18 cellular contexts compared by ENCODE assay signal in genomic region chr4:100590308-100590707, GRCh38.
A peak's percentile ranks its signal among the peaks of the same experiment; 100 is the strongest.
DNase-seq lines count a peak whose midpoint lies in the region; ATAC-seq and TF ChIP-seq lines count a peak whose summit lies in the region.
"Had no signal": no experiment of that assay in that cellular context is flagged by ENCODE, and none has a peak within 500 bp of the region (broad histone marks: within the 10 kb centered on the region; RNA-seq: fewer than 3 reads in every experiment).

No MANE protein-coding gene starts in this region.

- no peaks in the 10 kb centered on the region for H3K9me2 ChIP-seq in SK-N-SH

- POLR2A ChIA-PET in activated CD4-positive, alpha-beta T cell treated with anti-CD3 and anti-CD28 coated beads for 36 hours (lab: Charles Lee), result no interaction called here
- POLR2A ChIA-PET in SK-N-SH (lab: Yijun Ruan, JAX), result no interaction called here

- no peaks in the 10 kb centered on the region for H4K20me1 ChIP-seq in SK-N-SH (ENCODE audit: insufficient read depth)

- peaks cover 16% of the 10 kb centered on the region for H3F3A ChIP-seq in SK-N-SH (replicated peaks; ENCODE audit: insufficient read depth)

- peak; percentile 57 for ATAC-seq in activated CD4-positive, alpha-beta T cell treated with anti-CD3 and anti-CD28 coated beads for 36 hours
- no peak for ATAC-seq in HG03135 (IDR thresholded peaks at IDR 0.05; ENCODE audit: unreplicated experiment)

- H3K79me2 ChIP-seq in SK-N-SH (ENCODE audit: insufficient read depth), result no peaks in the 10 kb centered on the region

- no peak for TF ChIP-seq RAD21 in SK-N-SH (IDR thresholded peaks at IDR 0.05; ENCODE audit: low read length)

- TF ChIP-seq CTCF in SK-N-SH (IDR thresholded peaks at IDR 0.05), result no peak
- TF ChIP-seq CTCF in fibroblast of pulmonary artery (IDR thresholded peaks at IDR 0.05; ENCODE audit: low read length, missing control alignments), result no peak

- TF ChIP-seq EP300 in SK-N-SH (IDR thresholded peaks at IDR 0.05; ENCODE audit: borderline replicate concordance in 1 of 2, low read depth in 1 of 2, low read length in 1 of 2), result no peak

- no peaks in the 10 kb centered on the region for H3K9me3 ChIP-seq in SK-N-SH
- H3K9me3 ChIP-seq: Peyer's patch had no signal

- H3K27ac Mint-ChIP-seq in activated CD4-positive, alpha-beta T cell treated with anti-CD3 and anti-CD28 coated beads for 36 hours, result no peak overlapping the region
- no peak overlapping the region for H3K27ac Mint-ChIP-seq in activated CD4-positive, alpha-beta T cell treated with anti-CD3 and anti-CD28 coated beads, Interleukin-2, amount 10 ng/mL, durations not matched to agents 24 days and 14 days

- peak overlapping the region in 1 of 2 experiments; percentile 52; a peak in 2 of 4 replicates for H3K27ac ChIP-seq in SK-N-SH (ENCODE audit: low read depth in 2 of 2, low read length in 1 of 2)
- no peak overlapping the region for H3K27ac ChIP-seq in caudate nucleus (ENCODE audit: low read depth, low read length)
- H3K27ac ChIP-seq: C4-2B, Peyer's patch had no signal

- no peak overlapping the region for H3K9ac ChIP-seq in SK-N-SH

- H3K27me3 ChIP-seq in SK-N-SH (ENCODE audit: insufficient read depth), result no peaks in the 10 kb centered on the region
- H3K27me3 ChIP-seq: Peyer's patch had no signal

- H2AFZ ChIP-seq in SK-N-SH (ENCODE audit: low read depth), result 0 out of 2 replicates have a peak overlapping the region, but pooled peaks have one; percentile 58

- intact Hi-C loops in activated CD4-positive, alpha-beta T cell treated with anti-CD3 and anti-CD28 coated beads for 36 hours (cut with DNase I, micrococcal nuclease), result no loop called here
- intact Hi-C loops in activated CD4-positive, alpha-beta T cell treated with anti-CD3 and anti-CD28 coated beads, Interleukin-2, amount 10 ng/mL, durations not matched to agents 24 days and 14 days (cut with micrococcal nuclease), result no loop called here

- no peak overlapping the region for H3K4me3 Mint-ChIP-seq in activated CD4-positive, alpha-beta T cell treated with anti-CD3 and anti-CD28 coated beads for 36 hours
- H3K4me3 Mint-ChIP-seq in activated CD4-positive, alpha-beta T cell treated with anti-CD3 and anti-CD28 coated beads, Interleukin-2, amount 10 ng/mL, durations not matched to agents 24 days and 14 days, result no peak overlapping the region

- no peak overlapping the region for H3K4me2 ChIP-seq in SK-N-SH

- H3K4me3 ChIP-seq in SK-N-SH (ENCODE audit: low read depth in 2 of 2, low read length in 1 of 2) (no peak overlapping the region), fibroblast of pulmonary artery (replicated peaks; ENCODE audit: low read depth, low read length) (no peak overlapping the region)
- H3K4me3 ChIP-seq: Peyer's patch had no signal

- H3K27me3 Mint-ChIP-seq in activated CD4-positive, alpha-beta T cell treated with anti-CD3 and anti-CD28 coated beads for 36 hours, result peaks cover 2% of the 10 kb centered on the region
- peaks cover 6% of the 10 kb centered on the region for H3K27me3 Mint-ChIP-seq in activated CD4-positive, alpha-beta T cell treated with anti-CD3 and anti-CD28 coated beads, Interleukin-2, amount 10 ng/mL, durations not matched to agents 24 days and 14 days

- CTCF ChIA-PET in activated CD4-positive, alpha-beta T cell treated with anti-CD3 and anti-CD28 coated beads for 36 hours (lab: Charles Lee), result no interaction called here
- CTCF ChIA-PET in SK-N-SH (lab: Yijun Ruan, JAX), result interaction anchor here (1.6 kb wide), 1 partner anchor 19 kb away, joined by 3 read pairs; no protein-coding TSS in a partner anchor

- no peak for DNase-seq in activated CD4-positive, alpha-beta T cell treated with anti-CD3 and anti-CD28 coated beads for 36 hours
- DNase-seq in activated CD4-positive, alpha-beta T cell treated with anti-CD3 and anti-CD28 coated beads, Interleukin-2, amount 10 ng/mL, durations not matched to agents 24 days and 14 days, result no peak
- no peak for DNase-seq in SK-N-SH
- peak; percentile 11 for DNase-seq in fibroblast of pulmonary artery (ENCODE audit: low read depth)
- DNase-seq in renal cortical epithelial cell (ENCODE audit: low read depth), result peak; percentile 20
- DNase-seq in KG1 (lab: John Stamatoyannopoulos, UW), result no peak
- no peak for DNase-seq in caudate nucleus (lab: John Stamatoyannopoulos, UW)
- DNase-seq: COR-L47, DMS79, GDM1, KBM-7, MM.1S, NCI-H1105, NCI-H1694 treated with DMSO at 0.1 percent for 48 hours, Peyer's patch, SHP77 treated with DMSO at 0.1 percent for 48 hours had no signal

- H3K36me3 Mint-ChIP-seq in activated CD4-positive, alpha-beta T cell treated with anti-CD3 and anti-CD28 coated beads for 36 hours (ENCODE audit: low read depth), result no peaks in the 10 kb centered on the region
- H3K36me3 Mint-ChIP-seq in activated CD4-positive, alpha-beta T cell treated with anti-CD3 and anti-CD28 coated beads, Interleukin-2, amount 10 ng/mL, durations not matched to agents 24 days and 14 days (ENCODE audit: low read depth), result no peaks in the 10 kb centered on the region

- H3K4me1 ChIP-seq in SK-N-SH (ENCODE audit: control insufficient read depth in 1 of 2, insufficient read depth in 2 of 2, low read depth in 1 of 2, low read length in 1 of 2), result peaks cover 2 to 17% of the 10 kb centered on the region in 2 experiments; a peak in 3 of 4 replicates
- H3K4me1 ChIP-seq: Peyer's patch had no signal

- 62% methylated on average over 2 of the region's 2 CpGs for WGBS in SK-N-SH (ENCODE audit: low lambda C conversion rate)

- no peaks in the 10 kb centered on the region for H3K36me3 ChIP-seq in SK-N-SH (replicated peaks in 1 of 2; ENCODE audit: control insufficient read depth in 1 of 2, insufficient read depth in 2 of 2, low read length in 1 of 2)
- H3K36me3 ChIP-seq: Peyer's patch had no signal

- H3K9me3 Mint-ChIP-seq in activated CD4-positive, alpha-beta T cell treated with anti-CD3 and anti-CD28 coated beads for 36 hours (ENCODE audit: low read depth), result peaks cover 1% of the 10 kb centered on the region
- no peaks in the 10 kb centered on the region for H3K9me3 Mint-ChIP-seq in activated CD4-positive, alpha-beta T cell treated with anti-CD3 and anti-CD28 coated beads, Interleukin-2, amount 10 ng/mL, durations not matched to agents 24 days and 14 days

- H3K4me1 Mint-ChIP-seq in activated CD4-positive, alpha-beta T cell treated with anti-CD3 and anti-CD28 coated beads for 36 hours, result peaks cover 9% of the 10 kb centered on the region
- no peaks in the 10 kb centered on the region for H3K4me1 Mint-ChIP-seq in activated CD4-positive, alpha-beta T cell treated with anti-CD3 and anti-CD28 coated beads, Interleukin-2, amount 10 ng/mL, durations not matched to agents 24 days and 14 days

TF ChIP-seq in SK-N-SH, 30 proteins besides CTCF, POLR2A, EP300 and RAD21:
- TF ChIP-seq JUND (IDR thresholded peaks at IDR 0.05) (no peak), SMC3 (IDR thresholded peaks at IDR 0.05; ENCODE audit: low read depth, low read length) (no peak), MEF2A (IDR thresholded peaks at IDR 0.05; ENCODE audit: borderline replicate concordance, low read depth) (no peak), PBX3 (IDR thresholded peaks at IDR 0.05) (no peak), TAF1 (IDR thresholded peaks at IDR 0.05; ENCODE audit: borderline replicate concordance, low read depth, low read length) (no peak), TCF12 (IDR thresholded peaks at IDR 0.05) (peak; percentile 16; the same call in 1 of the 2 replicates), ZBTB33 (IDR thresholded peaks at IDR 0.05; ENCODE audit: borderline replicate concordance, low read depth) (no peak), EZH2phosphoT487 (IDR thresholded peaks at IDR 0.05; ENCODE audit: borderline replicate concordance, low read depth) (no peak), IRF3 (IDR thresholded peaks at IDR 0.05; ENCODE audit: low read depth, low read length) (no peak), MAX (IDR thresholded peaks at IDR 0.05; ENCODE audit: low read depth) (0 out of 2 replicates have a peak, but pooled peaks have one; percentile 22), NRF1 (IDR thresholded peaks at IDR 0.05; ENCODE audit: low read depth, low read length) (no peak)

Comparison
In these comparisons a context has a peak if more than half of its experiments do, and no peak if none do; other contexts are left out.
1. DNase-seq: peak in fibroblast of pulmonary artery (single experiment) and renal cortical epithelial cell (single experiment); none in activated CD4-positive, alpha-beta T cell treated with anti-CD3 and anti-CD28 coated beads for 36 hours (single experiment), activated CD4-positive, alpha-beta T cell treated with anti-CD3 and anti-CD28 coated beads, Interleukin-2, amount 10 ng/mL, durations not matched to agents 24 days and 14 days (single experiment), SK-N-SH (single experiment), KG1 (single experiment) and caudate nucleus (0 of 61).